8 cellular contexts compared by ENCODE assay signal in genomic region chr3:36843065-36844051, GRCh38.
DNase-seq lines count a peak whose midpoint lies in the region; ATAC-seq, FAIRE-seq and TF ChIP-seq lines count a peak whose summit lies in the region.

No MANE protein-coding gene starts in this region.

- FAIRE-seq in HTR-8/SVneo (lab: Jason Lieb, UNC): peak; percentile 76

- H3K79me2 ChIP-seq in neural progenitor cell (ENCODE audit: low read depth): no peaks in the 10 kb centered on the region

- DNase-seq in GM03348 (ENCODE audit: low spot score): peak; percentile 47
- DNase-seq in HTR-8/SVneo (ENCODE audit: insufficient read length, low spot score): peak; percentile 12
- DNase-seq in activated B cell treated with CpG ODN at 0.5 μM for 24 hours: no peak
- peak; percentile 59 for DNase-seq in dermis blood vessel endothelial cell
- DNase-seq in neural progenitor cell (ENCODE audit: low spot score): peak; percentile 65
- no peak for DNase-seq in GOT3 (lab: John Stamatoyannopoulos, UW)

- H3K27ac Mint-ChIP-seq in activated B cell treated with CpG ODN at 0.5 μM for 24 hours (peak overlapping the region; percentile 12), neural progenitor cell (no peak overlapping the region)

- H2AFZ ChIP-seq in neural progenitor cell (replicated peaks): peak overlapping the region; percentile 74

- no peak overlapping the region for H3K9ac ChIP-seq in neural progenitor cell

- intact Hi-C loops in activated B cell treated with CpG ODN at 0.5 μM for 24 hours (cut with micrococcal nuclease): no loop called here

- no peaks in the 10 kb centered on the region for H3F3A ChIP-seq in neural progenitor cell (ENCODE audit: low read depth)

- H4K20me1 ChIP-seq in neural progenitor cell (ENCODE audit: low read depth): no peaks in the 10 kb centered on the region

- H3K9me3 Mint-ChIP-seq in activated B cell treated with CpG ODN at 0.5 μM for 24 hours (peaks cover 7% of the 10 kb centered on the region), neural progenitor cell (peaks cover 6% of the 10 kb centered on the region)

- POLR2A ChIA-PET in activated B cell treated with CpG ODN at 0.5 μM for 24 hours (lab: Charles Lee): no interaction called here

- no peak overlapping the region for H3K4me2 ChIP-seq in neural progenitor cell

- H3K27me3 Mint-ChIP-seq in activated B cell treated with CpG ODN at 0.5 μM for 24 hours (no peaks in the 10 kb centered on the region), neural progenitor cell (ENCODE audit: insufficient read depth, low read depth) (no peaks in the 10 kb centered on the region)

- H3K4me3 ChIP-seq in neural progenitor cell: no peak overlapping the region

- no peak overlapping the region for H3K27ac ChIP-seq in neural progenitor cell

- H3K4me3 Mint-ChIP-seq in activated B cell treated with CpG ODN at 0.5 μM for 24 hours (no peak overlapping the region), neural progenitor cell (no peak overlapping the region)

- H3K4me1 ChIP-seq in neural progenitor cell: peaks cover 3% of the 10 kb centered on the region

- no peaks in the 10 kb centered on the region for H3K36me3 ChIP-seq in neural progenitor cell

- CTCF ChIA-PET in activated B cell treated with CpG ODN at 0.5 μM for 24 hours (lab: Charles Lee): interaction anchor here (0.7 kb wide), 1 partner anchor 124 kb away, joined by 3 read pairs; no protein-coding TSS in a partner anchor

- H3K4me1 Mint-ChIP-seq in activated B cell treated with CpG ODN at 0.5 μM for 24 hours (peaks cover 2% of the 10 kb centered on the region), neural progenitor cell (no peaks in the 10 kb centered on the region)

- TF ChIP-seq CTCF in activated B cell treated with CpG ODN at 0.5 μM for 24 hours (IDR thresholded peaks at IDR 0.05) (no peak), neural progenitor cell (IDR thresholded peaks at IDR 0.05) (peak; percentile 73)

- peak; percentile 90 for ATAC-seq in GM21390 (IDR thresholded peaks at IDR 0.05; ENCODE audit: unreplicated experiment)
- ATAC-seq in activated B cell treated with CpG ODN at 0.5 μM for 24 hours (ENCODE audit: low read depth): peak; percentile 50
- ATAC-seq in HG03025 (IDR thresholded peaks at IDR 0.05; ENCODE audit: low FRiP score, unreplicated experiment): no peak

- no peaks in the 10 kb centered on the region for H3K9me3 ChIP-seq in neural progenitor cell (ENCODE audit: low read depth)

- no peaks in the 10 kb centered on the region for H3K27me3 ChIP-seq in neural progenitor cell

- peaks cover 98% of the 10 kb centered on the region for H3K36me3 Mint-ChIP-seq in activated B cell treated with CpG ODN at 0.5 μM for 24 hours (ENCODE audit: low read depth)
- H3K36me3 Mint-ChIP-seq in neural progenitor cell: no peaks in the 10 kb centered on the region

Comparison
In these comparisons a context has a peak if more than half of its experiments do, and no peak if none do; other contexts are left out.
1. DNase-seq: peak in GM03348 (single experiment), HTR-8/SVneo (single experiment), dermis blood vessel endothelial cell (single experiment) and neural progenitor cell (single experiment); none in activated B cell treated with CpG ODN at 0.5 μM for 24 hours (single experiment) and GOT3 (single experiment).